18 cellular contexts compared by ENCODE assay signal in the genomic region with DNA sequence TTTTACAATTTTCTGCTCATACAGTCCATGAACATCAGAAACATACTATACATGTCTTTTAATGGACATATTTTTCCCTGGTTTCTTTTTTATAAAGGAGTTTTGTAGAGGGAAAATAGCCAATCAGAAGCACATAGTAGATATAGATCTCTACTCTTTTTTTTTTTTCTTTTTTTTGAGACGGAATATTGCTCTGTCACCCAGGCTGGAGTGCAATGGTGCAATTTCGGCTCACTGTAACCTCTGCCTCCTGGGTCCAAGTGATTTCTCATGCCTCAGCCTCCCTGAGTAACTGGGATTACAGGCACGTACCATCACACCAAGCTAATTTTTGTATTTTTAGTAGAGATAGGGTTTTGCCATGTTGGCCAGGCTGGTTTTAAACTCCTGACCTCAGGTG.
DNase-seq lines count a peak whose midpoint lies in the region; ATAC-seq and TF ChIP-seq lines count a peak whose summit lies in the region.
"Had no signal": no experiment of that assay in that cellular context is flagged by ENCODE, and none has a peak within 500 bp of the region (broad histone marks: within the 10 kb centered on the region; RNA-seq: fewer than 3 reads in every experiment).

No MANE protein-coding gene starts in this region.

- H3K36me3 Mint-ChIP-seq in activated T-cell treated with anti-CD3 and anti-CD28 coated beads, Interleukin-2, amount 50 U/mL, for 72 hours (ENCODE audit: insufficient read depth in 2 of 2), result no peaks in the 10 kb centered on the region
- peaks cover 5% of the 10 kb centered on the region; the same call in 1 of the 2 replicates for H3K36me3 Mint-ChIP-seq in HFFc6 (ENCODE audit: low read depth)
- peaks cover 16% of the 10 kb centered on the region for H3K36me3 Mint-ChIP-seq in activated T-helper 17 cell treated with anti-CD3 and anti-CD28 coated beads, Interleukin-2, amount 50 U/mL, for 72 hours (ENCODE audit: low read depth)
- H3K36me3 Mint-ChIP-seq in stimulated activated memory B cell treated with anti-CD40 and anti-IgM and Interleukin-4, amounts not matched to agents 10 μg/mL and 1 μg/mL and 100 μg/mL, for 72 hours, result peaks cover 7% of the 10 kb centered on the region

- H3K4me3 Mint-ChIP-seq in activated T-cell treated with anti-CD3 and anti-CD28 coated beads, Interleukin-2, amount 50 U/mL, for 72 hours, result peak overlapping the region in 1 of 2 donors; percentile 73
- no peak overlapping the region for H3K4me3 Mint-ChIP-seq in HFFc6
- peak overlapping the region; percentile 68 for H3K4me3 Mint-ChIP-seq in activated T-helper 17 cell treated with anti-CD3 and anti-CD28 coated beads, Interleukin-2, amount 50 U/mL, for 72 hours
- no peak overlapping the region for H3K4me3 Mint-ChIP-seq in stimulated activated memory B cell treated with anti-CD40 and anti-IgM and Interleukin-4, amounts not matched to agents 10 μg/mL and 1 μg/mL and 100 μg/mL, for 72 hours

- no peak for TF ChIP-seq CTCF in HFFc6 (IDR thresholded peaks at IDR 0.05)

- H3K4me1 Mint-ChIP-seq in activated T-cell treated with anti-CD3 and anti-CD28 coated beads, Interleukin-2, amount 50 U/mL, for 72 hours (ENCODE audit: low read depth), result peaks cover 76% of the 10 kb centered on the region
- H3K4me1 Mint-ChIP-seq in HFFc6 (ENCODE audit: low read depth), result peaks cover 45% of the 10 kb centered on the region
- peaks cover 71% of the 10 kb centered on the region for H3K4me1 Mint-ChIP-seq in activated T-helper 17 cell treated with anti-CD3 and anti-CD28 coated beads, Interleukin-2, amount 50 U/mL, for 72 hours
- peaks cover 79% of the 10 kb centered on the region for H3K4me1 Mint-ChIP-seq in stimulated activated memory B cell treated with anti-CD40 and anti-IgM and Interleukin-4, amounts not matched to agents 10 μg/mL and 1 μg/mL and 100 μg/mL, for 72 hours

- H3K27ac Mint-ChIP-seq in activated T-cell treated with anti-CD3 and anti-CD28 coated beads, Interleukin-2, amount 50 U/mL, for 72 hours, result peak overlapping the region; percentile 86
- H3K27ac Mint-ChIP-seq in HFFc6, result peak overlapping the region; percentile 25; the same call in 1 of the 2 replicates
- H3K27ac Mint-ChIP-seq in activated T-helper 17 cell treated with anti-CD3 and anti-CD28 coated beads, Interleukin-2, amount 50 U/mL, for 72 hours, result peak overlapping the region; percentile 78
- H3K27ac Mint-ChIP-seq in stimulated activated memory B cell treated with anti-CD40 and anti-IgM and Interleukin-4, amounts not matched to agents 10 μg/mL and 1 μg/mL and 100 μg/mL, for 72 hours, result peak overlapping the region; percentile 47

- no peaks in the 10 kb centered on the region for H3K27me3 Mint-ChIP-seq in activated T-cell treated with anti-CD3 and anti-CD28 coated beads, Interleukin-2, amount 50 U/mL, for 72 hours (ENCODE audit: low read depth)
- peaks cover 3% of the 10 kb centered on the region; the same call in 1 of the 2 replicates for H3K27me3 Mint-ChIP-seq in HFFc6 (ENCODE audit: insufficient read depth)
- no peaks in the 10 kb centered on the region for H3K27me3 Mint-ChIP-seq in activated T-helper 17 cell treated with anti-CD3 and anti-CD28 coated beads, Interleukin-2, amount 50 U/mL, for 72 hours
- H3K27me3 Mint-ChIP-seq in stimulated activated memory B cell treated with anti-CD40 and anti-IgM and Interleukin-4, amounts not matched to agents 10 μg/mL and 1 μg/mL and 100 μg/mL, for 72 hours, result no peaks in the 10 kb centered on the region

- no peaks in the 10 kb centered on the region for H3K9me3 Mint-ChIP-seq in activated T-cell treated with anti-CD3 and anti-CD28 coated beads, Interleukin-2, amount 50 U/mL, for 72 hours
- no peaks in the 10 kb centered on the region for H3K9me3 Mint-ChIP-seq in HFFc6
- no peaks in the 10 kb centered on the region for H3K9me3 Mint-ChIP-seq in activated T-helper 17 cell treated with anti-CD3 and anti-CD28 coated beads, Interleukin-2, amount 50 U/mL, for 72 hours
- H3K9me3 Mint-ChIP-seq in stimulated activated memory B cell treated with anti-CD40 and anti-IgM and Interleukin-4, amounts not matched to agents 10 μg/mL and 1 μg/mL and 100 μg/mL, for 72 hours, result no peaks in the 10 kb centered on the region

- no peak for ATAC-seq in activated T-cell treated with anti-CD3 and anti-CD28 coated beads, Interleukin-2, amount 50 U/mL, for 72 hours (replicated peaks in 1 of 2)
- no peak for ATAC-seq in activated T-helper 17 cell treated with anti-CD3 and anti-CD28 coated beads, Interleukin-2, amount 50 U/mL, for 72 hours (replicated peaks)
- ATAC-seq in stimulated activated memory B cell treated with anti-CD40 and anti-IgM and Interleukin-4, amounts not matched to agents 10 μg/mL and 1 μg/mL and 100 μg/mL, for 72 hours, result no peak
- ATAC-seq: HCT116, HepG2 had no signal

- no peak for DNase-seq in activated T-cell treated with anti-CD3 and anti-CD28 coated beads, Interleukin-2, amount 50 U/mL, for 72 hours
- DNase-seq in activated T-cell treated with anti-CD3 and anti-CD28 coated beads, Interleukin-2, amount 50 U/mL, for 48 hours, result no peak
- DNase-seq in HFFc6 (no peak), DMS 273 treated with DMSO at 0.1 percent for 48 hours (lab: John Stamatoyannopoulos, UW) (no peak), HK-2 (ENCODE audit: unreplicated experiment) (no peak)
- DNase-seq: DMS79, GOT3, KG1, NCI-H1417, NCI-H187, NCI-H2107, NCI-H510A, NCI-H82, SHP77 treated with DMSO at 0.1 percent for 48 hours had no signal

Comparison
In these comparisons a context has a peak if more than half of its experiments do, and no peak if none do; other contexts are left out.
1. H3K27ac Mint-ChIP-seq: peak in every context shown above with its lines; median percentile 86 in activated T-cell treated with anti-CD3 and anti-CD28 coated beads, Interleukin-2, amount 50 U/mL, for 72 hours; 78 in activated T-helper 17 cell treated with anti-CD3 and anti-CD28 coated beads, Interleukin-2, amount 50 U/mL, for 72 hours; 47 in stimulated activated memory B cell treated with anti-CD40 and anti-IgM and Interleukin-4, amounts not matched to agents 10 μg/mL and 1 μg/mL and 100 μg/mL, for 72 hours; 25 in HFFc6.